ENCODE assay signal across 8 cellular contexts in genomic region chr2:209977386-209978239, GRCh38. TPM values are rescaled to one million over a fixed set of nuclear protein-coding genes. Genes with fewer than 3 reads are reported as not detected.
DNase-seq lines count a peak whose midpoint lies in the region; ATAC-seq and TF ChIP-seq lines count a peak whose summit lies in the region.

No MANE protein-coding gene starts in this region.

- TF ChIP-seq EP300 in sigmoid colon (IDR thresholded peaks at IDR 0.05): no peak

- WGBS in sigmoid colon, 2 donors: 92 to 97% methylated on average over 2 of the region's 2 CpGs

- H3K36me3 ChIP-seq in CD4-positive, CD25-positive, alpha-beta regulatory T cell (ENCODE audit: control insufficient read depth, insufficient read depth, low read length): no peaks in the 10 kb centered on the region
- H3K36me3 ChIP-seq in sigmoid colon: no peaks in the 10 kb centered on the region

- peaks cover 32% of the 10 kb centered on the region for H3K27me3 Mint-ChIP-seq in CD4-positive, CD25-positive, alpha-beta regulatory T cell

- TF ChIP-seq POLR2A in sigmoid colon (IDR thresholded peaks at IDR 0.05): no peak

- intact Hi-C loops in sigmoid colon (cut with DNase I): loop anchor here (1.0 kb wide), 1 partner anchor 219 kb away; no protein-coding TSS in a partner anchor

- no peak overlapping the region for H3K27ac ChIP-seq in CD4-positive, CD25-positive, alpha-beta regulatory T cell (ENCODE audit: insufficient read depth, low read length, poor library complexity, severe bottlenecking)
- H3K27ac ChIP-seq in sigmoid colon: no peak overlapping the region

- no peaks in the 10 kb centered on the region for H3K9me3 ChIP-seq in CD4-positive, CD25-positive, alpha-beta regulatory T cell (ENCODE audit: control insufficient read depth in 2 of 2, low read length in 2 of 2)
- no peaks in the 10 kb centered on the region for H3K9me3 ChIP-seq in sigmoid colon

- no peak for ATAC-seq in CD4-positive, CD25-positive, alpha-beta regulatory T cell (ENCODE audit: low read depth in 2 of 2)
- ATAC-seq in GM18907 (IDR thresholded peaks at IDR 0.05; ENCODE audit: unreplicated experiment) (peak; percentile 66), HG03442 (IDR thresholded peaks at IDR 0.05; ENCODE audit: unreplicated experiment) (peak; percentile 62), HG02642 (IDR thresholded peaks at IDR 0.05; ENCODE audit: poor library complexity, unreplicated experiment) (no peak), HG03280 (IDR thresholded peaks at IDR 0.05; ENCODE audit: unreplicated experiment) (no peak)

- DNase-seq in CD4-positive, CD25-positive, alpha-beta regulatory T cell: peak in 2 of 3 donors; percentile 51 to 56
- DNase-seq in RPMI7951 (ENCODE audit: low read depth) (peak; percentile 41), fibroblast of mammary gland (ENCODE audit: low read depth) (peak; percentile 41), sigmoid colon (no peak)

- no peak overlapping the region for H3K4me3 Mint-ChIP-seq in CD4-positive, CD25-positive, alpha-beta regulatory T cell

- no peaks in the 10 kb centered on the region for H3K4me1 Mint-ChIP-seq in CD4-positive, CD25-positive, alpha-beta regulatory T cell

- TF ChIP-seq CTCF in fibroblast of mammary gland (conservative IDR thresholded peaks at IDR 0.05; ENCODE audit: control insufficient read depth, insufficient read depth, low read depth, low read length): peak; percentile 38
- peak in 3 of 4 experiments; percentile 28 to 52 (median 39) for TF ChIP-seq CTCF in sigmoid colon (IDR thresholded peaks at IDR 0.05)

- H3K4me3 ChIP-seq in CD4-positive, CD25-positive, alpha-beta regulatory T cell (ENCODE audit: low read depth, low read length): no peak overlapping the region
- H3K4me3 ChIP-seq in fibroblast of mammary gland (ENCODE audit: control insufficient read depth, low read depth, low read length) (no peak overlapping the region), sigmoid colon (no peak overlapping the region)

- H3K9me3 Mint-ChIP-seq in CD4-positive, CD25-positive, alpha-beta regulatory T cell: no peaks in the 10 kb centered on the region

- H3K27ac Mint-ChIP-seq in CD4-positive, CD25-positive, alpha-beta regulatory T cell: no peak overlapping the region

- no peaks in the 10 kb centered on the region for H3K4me1 ChIP-seq in CD4-positive, CD25-positive, alpha-beta regulatory T cell (ENCODE audit: control insufficient read depth, insufficient read depth, low read length, poor library complexity, severe bottlenecking)
- peaks cover 0 to 16% (median 10%) of the 10 kb centered on the region in 4 donors for H3K4me1 ChIP-seq in sigmoid colon

- H3K36me3 Mint-ChIP-seq in CD4-positive, CD25-positive, alpha-beta regulatory T cell: no peaks in the 10 kb centered on the region

- peaks cover 10% of the 10 kb centered on the region for H3K27me3 ChIP-seq in CD4-positive, CD25-positive, alpha-beta regulatory T cell (ENCODE audit: control insufficient read depth, insufficient read depth, low read length)
- no peaks in the 10 kb centered on the region for H3K27me3 ChIP-seq in sigmoid colon

RNA-seq across cellular contexts. Expression of gene RPE, which starts 24.8 kb away (rescaled TPM):
- total RNA-seq in CD4-positive, CD25-positive, alpha-beta regulatory T cell: 17.9 TPM
- polyA plus RNA-seq in CD4-positive, CD25-positive, alpha-beta regulatory T cell: 10 to 100 TPM; 21.2 to 25.0 (median 23.1) TPM
- total RNA-seq in RPMI7951 (2014; rRNA removed; shearing (Covaris generic)): 120 and 149 TPM in 2 replicates
- total RNA-seq in sigmoid colon: 10 to 100 TPM; 38.2 to 77.9 (median 48.8) TPM
- polyA plus RNA-seq in sigmoid colon: 10 to 100 TPM; 22.2 to 28.2 (median 25.3) TPM

Comparison
In these comparisons a context has a peak if more than half of its experiments do, and no peak if none do; other contexts are left out.
1. ATAC-seq: peak in GM18907 (single experiment) and HG03442 (single experiment); none in CD4-positive, CD25-positive, alpha-beta regulatory T cell (0 of 2), HG02642 (single experiment) and HG03280 (single experiment).